ENCODE assay signal across 13 cellular contexts in genomic region chr14:75184447-75184846, GRCh38. TPM values are rescaled to one million over a fixed set of nuclear protein-coding genes. Genes with fewer than 3 reads are reported as not detected.
DNase-seq lines count a peak whose midpoint lies in the region; ATAC-seq and TF ChIP-seq lines count a peak whose summit lies in the region.
"Had no signal": no experiment of that assay in that cellular context is flagged by ENCODE, and none has a peak within 500 bp of the region (broad histone marks: within the 10 kb centered on the region; RNA-seq: fewer than 3 reads in every experiment).

No MANE protein-coding gene starts in this region.

- H3K4me1 ChIP-seq in SK-N-SH (ENCODE audit: control insufficient read depth in 1 of 2, insufficient read depth in 2 of 2, low read depth in 1 of 2, low read length in 1 of 2): peaks cover 2 to 8% of the 10 kb centered on the region in 2 experiments; a peak in 1 of 4 replicates
- H3K4me1 ChIP-seq in neuronal stem cell (ENCODE audit: control insufficient read depth in 2 of 2, insufficient read depth in 1 of 2, low read depth in 1 of 2, low read length in 2 of 2): peaks cover 0 to 10% of the 10 kb centered on the region in 2 donors

- no peaks in the 10 kb centered on the region for H3K9me2 ChIP-seq in SK-N-SH

- H3K36me3 ChIP-seq in SK-N-SH (replicated peaks in 1 of 2; ENCODE audit: control insufficient read depth in 1 of 2, insufficient read depth in 2 of 2, low read length in 1 of 2) (no peaks in the 10 kb centered on the region), neuronal stem cell (replicated peaks in 1 of 2; ENCODE audit: control insufficient read depth in 2 of 2, insufficient read depth in 2 of 2, low read length in 2 of 2) (no peaks in the 10 kb centered on the region)
- H3K36me3 ChIP-seq: BLaER1 had no signal

- H4K20me1 ChIP-seq in SK-N-SH (ENCODE audit: insufficient read depth): no peaks in the 10 kb centered on the region
- H4K20me1 ChIP-seq: BLaER1 had no signal

- H3K9me3 Mint-ChIP-seq in activated naive CD8-positive, alpha-beta T cell treated with anti-CD3 and anti-CD28 coated beads, Interleukin-2, amount 50 U/mL, for 24 hours: no peaks in the 10 kb centered on the region
- H3K9me3 Mint-ChIP-seq: endodermal cell had no signal

- no peak overlapping the region for H2BK15ac ChIP-seq in neuronal stem cell (ENCODE audit: low read length)

- peak overlapping the region; percentile 68 for H2AFZ ChIP-seq in SK-N-SH (ENCODE audit: low read depth)
- no peak overlapping the region for H2AFZ ChIP-seq in neuronal stem cell (ENCODE audit: low read length)

- no peak overlapping the region for H3K9ac ChIP-seq in SK-N-SH
- H3K9ac ChIP-seq in neuronal stem cell (ENCODE audit: low read depth, low read length, poor library complexity): no peak overlapping the region
- H3K9ac ChIP-seq: BLaER1 had no signal

- TF ChIP-seq CTCF in AG10803 (conservative IDR thresholded peaks at IDR 0.05; ENCODE audit: low read length) (no peak), SK-N-SH (IDR thresholded peaks at IDR 0.05) (no peak)

- no peak overlapping the region for H3K18ac ChIP-seq in neuronal stem cell (ENCODE audit: low read length)

- H2BK12ac ChIP-seq in neuronal stem cell (ENCODE audit: low read length): no peak overlapping the region

- H3K4me3 ChIP-seq in AG10803 (ENCODE audit: low read length) (no peak overlapping the region), SK-N-SH (ENCODE audit: low read depth in 2 of 2, low read length in 1 of 2) (no peak overlapping the region), neuronal stem cell (ENCODE audit: low read length in 2 of 2) (no peak overlapping the region)
- H3K4me3 ChIP-seq: BLaER1 had no signal

- WGBS in SK-N-SH (ENCODE audit: low lambda C conversion rate): 53% methylated on average over 3 of the region's 3 CpGs
- no CpG with 5 or more reads among the region's 3 CpGs for WGBS in neuronal stem cell (ENCODE audit: extremely low coverage in 2 of 2, insufficient read length in 2 of 2, insufficient replicate concordance in 1 of 2), 2 donors

- no peak for TF ChIP-seq RAD21 in SK-N-SH (IDR thresholded peaks at IDR 0.05; ENCODE audit: low read length)

- no peak overlapping the region for H3K23ac ChIP-seq in neuronal stem cell (ENCODE audit: low read depth, low read length, poor library complexity)

- no peak overlapping the region for H3K27ac Mint-ChIP-seq in activated naive CD8-positive, alpha-beta T cell treated with anti-CD3 and anti-CD28 coated beads, Interleukin-2, amount 50 U/mL, for 24 hours
- H3K27ac Mint-ChIP-seq: endodermal cell had no signal

- H3K4ac ChIP-seq in neuronal stem cell (ENCODE audit: low read length): no peak overlapping the region

- H3K4me2 ChIP-seq in SK-N-SH (no peak overlapping the region), neuronal stem cell (ENCODE audit: insufficient read depth, low read length, poor library complexity, severe bottlenecking) (no peak overlapping the region)
- H3K4me2 ChIP-seq: BLaER1 had no signal

- H3K9me3 ChIP-seq in SK-N-SH: no peaks in the 10 kb centered on the region
- no peaks in the 10 kb centered on the region for H3K9me3 ChIP-seq in neuronal stem cell (replicated peaks in 1 of 2; ENCODE audit: control insufficient read depth in 2 of 2, insufficient read depth in 1 of 2, low read depth in 1 of 2, low read length in 2 of 2)
- H3K9me3 ChIP-seq: BLaER1 had no signal

- H3K79me2 ChIP-seq in SK-N-SH (ENCODE audit: insufficient read depth): no peaks in the 10 kb centered on the region

- CTCF ChIA-PET in SK-N-SH (lab: Yijun Ruan, JAX): no interaction called here

- no peak overlapping the region for H3K4me3 Mint-ChIP-seq in activated naive CD8-positive, alpha-beta T cell treated with anti-CD3 and anti-CD28 coated beads, Interleukin-2, amount 50 U/mL, for 24 hours
- H3K4me3 Mint-ChIP-seq: endodermal cell had no signal

- H4K91ac ChIP-seq in neuronal stem cell (ENCODE audit: low read depth, low read length, poor library complexity): no peak overlapping the region

- H2BK5ac ChIP-seq in neuronal stem cell (ENCODE audit: low read length): no peak overlapping the region

- ATAC-seq in activated naive CD8-positive, alpha-beta T cell treated with anti-CD3 and anti-CD28 coated beads, Interleukin-2, amount 50 U/mL, for 24 hours: no peak
- ATAC-seq: HCT116 had no signal

- H3F3A ChIP-seq in SK-N-SH (replicated peaks; ENCODE audit: insufficient read depth): peaks cover 10% of the 10 kb centered on the region

- no peaks in the 10 kb centered on the region for H3K27me3 Mint-ChIP-seq in activated naive CD8-positive, alpha-beta T cell treated with anti-CD3 and anti-CD28 coated beads, Interleukin-2, amount 50 U/mL, for 24 hours

- DNase-seq in AG10803 (ENCODE audit: low read depth): peak; percentile 73
- peak; percentile 34 for DNase-seq in HCEC 1CT
- no peak for DNase-seq in SK-N-SH
- peak; percentile 42 for DNase-seq in iris pigment epithelial cell (ENCODE audit: low read depth)
- no peak for DNase-seq in occipital lobe (lab: John Stamatoyannopoulos, UW)
- no peak for DNase-seq in neuronal stem cell (ENCODE audit: low spot score)
- no peak for DNase-seq in activated naive CD8-positive, alpha-beta T cell treated with anti-CD3 and anti-CD28 coated beads, Interleukin-2, amount 50 U/mL, for 24 hours
- no peak for DNase-seq in NCI-H1930 (lab: John Stamatoyannopoulos, UW)
- DNase-seq: endodermal cell, NCI-H2107, nucleus accumbens had no signal

- H3K27ac ChIP-seq in SK-N-SH (ENCODE audit: low read depth in 2 of 2, low read length in 1 of 2): peak overlapping the region in 1 of 2 experiments; percentile 48; a peak in 2 of 4 replicates
- H3K27ac ChIP-seq in neuronal stem cell (replicated peaks; ENCODE audit: low read length): no peak overlapping the region
- H3K27ac ChIP-seq: BLaER1 had no signal

- POLR2A ChIA-PET in SK-N-SH (lab: Yijun Ruan, JAX): no interaction called here

- no peak overlapping the region for H2AK5ac ChIP-seq in neuronal stem cell (ENCODE audit: low read depth, low read length)

- H3K14ac ChIP-seq in neuronal stem cell (ENCODE audit: low read length): no peak overlapping the region

- no peak overlapping the region for H2BK120ac ChIP-seq in neuronal stem cell (ENCODE audit: low read depth, low read length)

- no peak for TF ChIP-seq EP300 in SK-N-SH (IDR thresholded peaks at IDR 0.05; ENCODE audit: borderline replicate concordance in 1 of 2, low read depth in 1 of 2, low read length in 1 of 2)

- no peaks in the 10 kb centered on the region for H3K36me3 Mint-ChIP-seq in activated naive CD8-positive, alpha-beta T cell treated with anti-CD3 and anti-CD28 coated beads, Interleukin-2, amount 50 U/mL, for 24 hours (ENCODE audit: low read depth)

- no peaks in the 10 kb centered on the region for H3K79me1 ChIP-seq in neuronal stem cell (ENCODE audit: low read depth, low read length)

- peaks cover 7% of the 10 kb centered on the region for H3K4me1 Mint-ChIP-seq in activated naive CD8-positive, alpha-beta T cell treated with anti-CD3 and anti-CD28 coated beads, Interleukin-2, amount 50 U/mL, for 24 hours
- H3K4me1 Mint-ChIP-seq: endodermal cell had no signal

- H3K27me3 ChIP-seq in SK-N-SH (ENCODE audit: insufficient read depth): no peaks in the 10 kb centered on the region
- H3K27me3 ChIP-seq in neuronal stem cell (ENCODE audit: control insufficient read depth in 3 of 3, insufficient read depth in 3 of 3, low read depth in 1 of 3, low read length in 3 of 3): peaks cover 0 to 50% (median 0%) of the 10 kb centered on the region in 3 experiments
- H3K27me3 ChIP-seq: BLaER1 had no signal

- H4K8ac ChIP-seq in neuronal stem cell (ENCODE audit: low read depth, low read length): no peak overlapping the region

TF ChIP-seq in SK-N-SH, 30 proteins besides CTCF, POLR2A, EP300 and RAD21:
- TF ChIP-seq NFIC (IDR thresholded peaks at IDR 0.05; ENCODE audit: borderline replicate concordance) (no peak), RXRA (IDR thresholded peaks at IDR 0.05; ENCODE audit: borderline replicate concordance, low read depth) (no peak), GATA2 (CRISPR knock-in tag; IDR thresholded peaks at IDR 0.05) (no peak), ZBTB33 (IDR thresholded peaks at IDR 0.05; ENCODE audit: borderline replicate concordance, low read depth) (no peak), MXI1 (IDR thresholded peaks at IDR 0.05; ENCODE audit: low read depth, low read length) (no peak), FOXM1 (IDR thresholded peaks at IDR 0.05; ENCODE audit: low read depth) (no peak), EZH2phosphoT487 (IDR thresholded peaks at IDR 0.05; ENCODE audit: borderline replicate concordance, low read depth) (no peak), NRF1 (IDR thresholded peaks at IDR 0.05; ENCODE audit: low read depth, low read length) (no peak), GABPA (IDR thresholded peaks at IDR 0.05; ENCODE audit: low read depth) (no peak)
TF ChIP-seq in SK-N-SH: peak in this region for 0.

RNA-seq across cellular contexts. Expression of gene TMED10, which starts 8.0 kb away (rescaled TPM):
- polyA plus RNA-seq in SK-N-SH (2012; rRNA removed): 168 and 287 TPM in 2 replicates
- 220 and 236 TPM in 2 replicates for polyA plus RNA-seq in SK-N-SH (2012; cell fraction: cytosol; rRNA removed)
- 84.3 and 162 TPM in 2 replicates for polyA plus RNA-seq in SK-N-SH (2012; cell fraction: nucleus; rRNA removed)
- 135 TPM for total RNA-seq in occipital lobe
- 134 TPM for polyA plus RNA-seq in neuronal stem cell (2013, experiment 1 of 2)
- polyA plus RNA-seq in neuronal stem cell (2013, experiment 2 of 2): 130 TPM

RNA-seq across cellular contexts. Expression of gene NEK9, which starts 57.6 kb away (rescaled TPM):
- 48.1 and 53.3 TPM in 2 replicates for polyA plus RNA-seq in SK-N-SH (2012; rRNA removed)
- 50.2 and 51.3 TPM in 2 replicates for polyA plus RNA-seq in SK-N-SH (2012; cell fraction: cytosol; rRNA removed)
- 111 and 119 TPM in 2 replicates for polyA plus RNA-seq in SK-N-SH (2012; cell fraction: nucleus; rRNA removed)
- 37.7 TPM for total RNA-seq in occipital lobe
- 39.3 TPM for polyA plus RNA-seq in neuronal stem cell (2013, experiment 1 of 2)
- 39.5 TPM for polyA plus RNA-seq in neuronal stem cell (2013, experiment 2 of 2)

Comparison
In these comparisons a context has a peak if more than half of its experiments do, and no peak if none do; other contexts are left out.
1. DNase-seq: peak in AG10803 (single experiment), HCEC 1CT (single experiment) and iris pigment epithelial cell (single experiment); none in SK-N-SH (single experiment), occipital lobe (single experiment), neuronal stem cell (single experiment), activated naive CD8-positive, alpha-beta T cell treated with anti-CD3 and anti-CD28 coated beads, Interleukin-2, amount 50 U/mL, for 24 hours (single experiment) and NCI-H1930 (0 of 2).